4 cellular contexts compared by ENCODE assay signal in the genomic region with DNA sequence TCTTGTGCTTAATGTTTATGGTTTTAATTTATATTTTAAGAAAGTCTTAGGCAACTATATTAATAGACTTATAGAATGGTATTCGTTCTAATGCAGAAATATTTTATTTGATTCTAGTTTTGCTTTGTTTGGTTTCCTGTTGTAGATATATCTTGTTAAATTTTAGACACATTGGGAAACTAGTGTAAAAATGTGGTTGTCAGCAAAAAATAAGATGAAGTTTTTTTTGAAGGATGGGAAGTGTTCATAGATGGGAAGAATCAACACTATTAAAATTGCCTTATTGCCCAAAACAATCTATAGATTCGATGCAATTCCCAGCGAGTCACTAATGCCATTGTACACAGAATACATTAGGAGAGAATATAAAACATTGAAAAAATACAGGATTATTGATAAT.
TF ChIP-seq lines count a peak whose summit lies in the region.

No MANE protein-coding gene starts in this region.

TF ChIP-seq in HepG2, 621 proteins besides CTCF, POLR2A, EP300 and RAD21:
- TF ChIP-seq MAFF (IDR thresholded peaks at IDR 0.05; ENCODE audit: low read depth, low read length) = peak; percentile 88
- peak; percentile 86 to 94 for TF ChIP-seq MAFK (conservative IDR thresholded peaks at IDR 0.05 in 1 of 2, IDR thresholded peaks at IDR 0.05 in 1 of 2; ENCODE audit: low read length in 2 of 2)
- TF ChIP-seq GABPA (IDR thresholded peaks at IDR 0.05; ENCODE audit: low read depth, low read length) = no peak
- no peak for TF ChIP-seq GABPA (CRISPR knock-in tag; IDR thresholded peaks at IDR 0.05; ENCODE audit: low read depth)

TF ChIP-seq in A549, 52 proteins besides CTCF, POLR2A, EP300 and RAD21:
- TF ChIP-seq MAFK (IDR thresholded peaks at IDR 0.05; ENCODE audit: partially characterized antibody) (peak; percentile 80), KDM1A (IDR thresholded peaks at IDR 0.05; ENCODE audit: low read depth) (no peak), NR3C1 (IDR thresholded peaks at IDR 0.05) (no peak), MAX (IDR thresholded peaks at IDR 0.05) (no peak), RFX5 (IDR thresholded peaks at IDR 0.05) (no peak), RCOR1 (IDR thresholded peaks at IDR 0.05; ENCODE audit: low read depth, low read length) (no peak)
TF ChIP-seq in A549: peak in this region for 1.

TF ChIP-seq in IMR-90, 13 proteins besides CTCF, POLR2A, EP300 and RAD21:
- TF ChIP-seq MAFK (IDR thresholded peaks at IDR 0.05; ENCODE audit: low read depth, low read length) (peak; percentile 88), CEBPB (IDR thresholded peaks at IDR 0.05; ENCODE audit: low read depth, low read length) (no peak), RCOR1 (IDR thresholded peaks at IDR 0.05; ENCODE audit: insufficient replicate concordance, low read length) (no peak)

TF ChIP-seq in K562, 482 proteins besides CTCF, POLR2A, EP300 and RAD21:
- TF ChIP-seq ZNF316 (IDR thresholded peaks at IDR 0.05) = peak; percentile 80
- TF ChIP-seq, protein P1, sequence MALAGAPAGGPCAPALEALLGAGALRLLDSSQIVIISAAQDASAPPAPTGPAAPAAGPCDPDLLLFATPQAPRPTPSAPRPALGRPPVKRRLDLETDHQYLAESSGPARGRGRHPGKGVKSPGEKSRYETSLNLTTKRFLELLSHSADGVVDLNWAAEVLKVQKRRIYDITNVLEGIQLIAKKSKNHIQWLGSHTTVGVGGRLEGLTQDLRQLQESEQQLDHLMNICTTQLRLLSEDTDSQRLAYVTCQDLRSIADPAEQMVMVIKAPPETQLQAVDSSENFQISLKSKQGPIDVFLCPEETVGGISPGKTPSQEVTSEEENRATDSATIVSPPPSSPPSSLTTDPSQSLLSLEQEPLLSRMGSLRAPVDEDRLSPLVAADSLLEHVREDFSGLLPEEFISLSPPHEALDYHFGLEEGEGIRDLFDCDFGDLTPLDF (CRISPR knock-in tag; IDR thresholded peaks at IDR 0.05) = no peak
- TF ChIP-seq MAFG (tag; conservative IDR thresholded peaks at IDR 0.05) = peak; percentile 62
- TF ChIP-seq EGR1 (conservative IDR thresholded peaks at IDR 0.05) = no peak
- TF ChIP-seq, protein P2, sequence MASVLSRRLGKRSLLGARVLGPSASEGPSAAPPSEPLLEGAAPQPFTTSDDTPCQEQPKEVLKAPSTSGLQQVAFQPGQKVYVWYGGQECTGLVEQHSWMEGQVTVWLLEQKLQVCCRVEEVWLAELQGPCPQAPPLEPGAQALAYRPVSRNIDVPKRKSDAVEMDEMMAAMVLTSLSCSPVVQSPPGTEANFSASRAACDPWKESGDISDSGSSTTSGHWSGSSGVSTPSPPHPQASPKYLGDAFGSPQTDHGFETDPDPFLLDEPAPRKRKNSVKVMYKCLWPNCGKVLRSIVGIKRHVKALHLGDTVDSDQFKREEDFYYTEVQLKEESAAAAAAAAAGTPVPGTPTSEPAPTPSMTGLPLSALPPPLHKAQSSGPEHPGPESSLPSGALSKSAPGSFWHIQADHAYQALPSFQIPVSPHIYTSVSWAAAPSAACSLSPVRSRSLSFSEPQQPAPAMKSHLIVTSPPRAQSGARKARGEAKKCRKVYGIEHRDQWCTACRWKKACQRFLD (CRISPR knock-in tag; IDR thresholded peaks at IDR 0.05) = no peak
- peak; percentile 60 for TF ChIP-seq C11orf30 (IDR thresholded peaks at IDR 0.05; ENCODE audit: low read depth)
- no peak for TF ChIP-seq U2AF1 (optimal IDR thresholded peaks at IDR 0.05; ENCODE audit: low read depth, low read length)
- TF ChIP-seq MAFK (IDR thresholded peaks at IDR 0.05; ENCODE audit: low read length) = peak; percentile 80
- TF ChIP-seq MAFF (IDR thresholded peaks at IDR 0.05; ENCODE audit: low read length) = peak; percentile 75
- TF ChIP-seq ELF1 (tag; IDR thresholded peaks at IDR 0.05) = no peak
- no peak for TF ChIP-seq MYBL2 (IDR thresholded peaks at IDR 0.05; ENCODE audit: low read depth)
- TF ChIP-seq MYBL2 (CRISPR knock-in tag; IDR thresholded peaks at IDR 0.05; ENCODE audit: borderline replicate concordance) = no peak
TF ChIP-seq in K562: peak in this region for 5.
